In genomic region chr5:6495433-6496206, GRCh38 we compare ENCODE assay signal across 38 cellular contexts. TPM values are rescaled to one million over a fixed set of nuclear protein-coding genes. Genes with fewer than 3 reads are reported as not detected.
DNase-seq lines count a peak whose midpoint lies in the region; ATAC-seq, FAIRE-seq and TF ChIP-seq lines count a peak whose summit lies in the region.
"Had no signal": no experiment of that assay in that cellular context is flagged by ENCODE, and none has a peak within 500 bp of the region (broad histone marks: within the 10 kb centered on the region; RNA-seq: fewer than 3 reads in every experiment).

No MANE protein-coding gene starts in this region.

- no peaks in the 10 kb centered on the region for H4K20me1 ChIP-seq in PC-3 (ENCODE audit: low read length)
- H4K20me1 ChIP-seq in HepG2 (ENCODE audit: insufficient read depth, low read length), result no peaks in the 10 kb centered on the region

- peak; percentile 42; the same call in 1 of the 2 replicates for ATAC-seq in PC-3
- peak; percentile 87 for ATAC-seq in HepG2
- ATAC-seq in GM18517 (IDR thresholded peaks at IDR 0.05; ENCODE audit: unreplicated experiment), result no peak
- no peak for ATAC-seq in GM19328 (IDR thresholded peaks at IDR 0.05; ENCODE audit: unreplicated experiment)
- ATAC-seq: Right ventricle myocardium inferior had no signal

- H3F3A ChIP-seq in PC-3 (ENCODE audit: low read length, unreplicated experiment), result no peaks in the 10 kb centered on the region

- POLR2A ChIA-PET in PC-3 (lab: Charles Lee; ENCODE audit: unreplicated experiment), result no interaction called here
- POLR2A ChIA-PET in HepG2 (lab: Yijun Ruan, JAX), result no interaction called here

- DNase-seq in SHP77 treated with DMSO at 0.1 percent for 48 hours (lab: John Stamatoyannopoulos, UW) (peak; percentile 20), SHP77 (lab: John Stamatoyannopoulos, UW) (no peak), LNCaP clone FGC (ENCODE audit: low read depth) (peak; percentile 30), PC-3 (peak; percentile 54), HepG2 (ENCODE audit: low spot score) (peak; percentile 68)
- DNase-seq in stimulated activated naive CD4-positive, alpha-beta T cell (lab: John Stamatoyannopoulos, UW), result no peak
- DNase-seq: 8988T; activated CD4-positive, alpha-beta T cell treated with anti-CD3 and anti-CD28 coated beads for 4 hours; activated gamma-delta T cell; activated naive CD8-positive, alpha-beta T cell treated with anti-CD3 and anti-CD28 coated beads, Interleukin-2, amount 10 ng/mL, durations not matched to agents 7 days and 5 days; aorta; DMS79 treated with DMSO at 0.1 percent for 48 hours; effector CD8-positive, alpha-beta T cell; GDM1; H7; hippocampal formation; KBM-7; mesenchymal stem cell; MG63; NCI-H1436 treated with DMSO at 0.1 percent for 48 hours; NCI-H510A; NK-92 treated with Interleukin-12 subunit alpha and Interleukin-12 subunit beta, amount 100 ng/mL, for 24 hours; PC-9; retina; stimulated activated naive CD4-positive, alpha-beta T cell treated with Interleukin-2 at 50 U/mL for 16 hours; T1000; testis; uterus; WERI-Rb-1 had no signal

- TF ChIP-seq POLR2A in HepG2 (IDR thresholded peaks at IDR 0.05; ENCODE audit: insufficient read depth in 1 of 2, low read depth in 2 of 2, low read length in 2 of 2), result no peak

- no peaks in the 10 kb centered on the region for H3K9me3 ChIP-seq in PC-3 (ENCODE audit: low read length)
- no peaks in the 10 kb centered on the region for H3K9me3 ChIP-seq in HepG2 (ENCODE audit: low read length)
- H3K9me3 ChIP-seq: MG63, testis, uterus had no signal

- H3K9me2 ChIP-seq in PC-3 (replicated peaks; ENCODE audit: low read length), result no peaks in the 10 kb centered on the region

- no peak overlapping the region for H3K4me2 ChIP-seq in PC-3 (ENCODE audit: low read length)
- no peak overlapping the region for H3K4me2 ChIP-seq in HepG2 (ENCODE audit: low read depth, low read length)
- H3K4me2 ChIP-seq: PC-9, smooth muscle cell had no signal

- H3K4me1 ChIP-seq in PC-3 (ENCODE audit: insufficient read depth, low read length) (peaks cover 36% of the 10 kb centered on the region), HepG2 (ENCODE audit: insufficient read depth, low read length) (peaks cover 23% of the 10 kb centered on the region)
- H3K4me1 ChIP-seq: parathyroid adenoma, testis, uterus had no signal

- intact Hi-C loops in PC-3 (cut with micrococcal nuclease) (no loop called here), HepG2 (cut with micrococcal nuclease; ENCODE audit: unreplicated experiment) (no loop called here)

- TF ChIP-seq EP300 in HepG2 (IDR thresholded peaks at IDR 0.05; ENCODE audit: low read depth in 2 of 2, low read length in 2 of 2) (0 out of 4 replicates have a peak, but pooled peaks of 1 of the 2 experiments have one; percentile 39), HepG2 (CRISPR knock-in tag; IDR thresholded peaks at IDR 0.05; ENCODE audit: borderline replicate concordance) (no peak)

- H3K79me2 ChIP-seq in PC-3 (ENCODE audit: low read length), result no peaks in the 10 kb centered on the region
- no peaks in the 10 kb centered on the region for H3K79me2 ChIP-seq in HepG2 (ENCODE audit: insufficient read depth, low read length)
- H3K79me2 ChIP-seq: parathyroid adenoma had no signal

- TF ChIP-seq CTCF in LNCaP clone FGC (IDR thresholded peaks at IDR 0.05; ENCODE audit: control insufficient read depth, extremely low read depth, insufficient read depth), result no peak
- TF ChIP-seq CTCF in PC-3 (conservative IDR thresholded peaks at IDR 0.05; ENCODE audit: low read depth, low read length), result no peak
- TF ChIP-seq CTCF in HepG2 (CRISPR knock-in tag; IDR thresholded peaks at IDR 0.05), result peak; percentile 33; the same call in 1 of the 2 replicates

- no peaks in the 10 kb centered on the region for H3K27me3 ChIP-seq in PC-3 (ENCODE audit: low read length)
- peaks cover 0 to 33% of the 10 kb centered on the region in 2 experiments; a peak in 2 of 5 replicates for H3K27me3 ChIP-seq in HepG2 (ENCODE audit: control insufficient read depth in 1 of 2, insufficient read depth in 2 of 2, low read length in 2 of 2)
- H3K27me3 ChIP-seq: MG63, testis, uterus had no signal

- no peak overlapping the region for H3K4me3 ChIP-seq in LNCaP clone FGC (ENCODE audit: low read depth, low read length)
- no peak overlapping the region for H3K4me3 ChIP-seq in PC-3 (ENCODE audit: low read length)
- H3K4me3 ChIP-seq in HepG2 (replicated peaks in 1 of 3; ENCODE audit: insufficient read depth in 1 of 3, low read depth in 2 of 3, low read length in 3 of 3), result no peak overlapping the region
- H3K4me3 ChIP-seq: MG63, PC-9, smooth muscle cell, testis, uterus had no signal

- 4% methylated on average over 5 of the region's 8 CpGs for WGBS in HepG2 (ENCODE audit: low lambda C conversion rate)

- H3K9ac ChIP-seq in PC-3 (ENCODE audit: low read length), result no peak overlapping the region
- H3K9ac ChIP-seq in HepG2 (ENCODE audit: insufficient read depth, low read depth, low read length), result no peak overlapping the region
- H3K9ac ChIP-seq: parathyroid adenoma had no signal

- in situ Hi-C loops in HepG2 (cut with HindIII; ENCODE audit: extremely low pct_ligation_motif_present, low pct_unique_long_range_greater_than_20kb), result no loop called here

- TF ChIP-seq RAD21 in HepG2 (CRISPR knock-in tag; IDR thresholded peaks at IDR 0.05), result no peak

- CTCF ChIA-PET in PC-3 (lab: Charles Lee) (no interaction called here), HepG2 (lab: Yijun Ruan, JAX; ENCODE audit: low intra/inter-chr PET ratio, low total read pairs) (no interaction called here)

- FAIRE-seq in HepG2 (lab: Jason Lieb, UNC), result peak; percentile 62
- FAIRE-seq: colon had no signal

- BruUV-seq in PC-3 (replicated peaks; lab: Mats Ljungman, UMichigan), result no TSS peak
- BruUV-seq in HepG2 (replicated peaks; lab: Mats Ljungman, UMichigan), result no TSS peak

- no peaks in the 10 kb centered on the region for H3K36me3 ChIP-seq in PC-3 (ENCODE audit: low read depth, low read length)
- no peaks in the 10 kb centered on the region for H3K36me3 ChIP-seq in HepG2 (replicated peaks in 1 of 2; ENCODE audit: control insufficient read depth in 1 of 2, insufficient read depth in 2 of 2, low read length in 2 of 2)
- H3K36me3 ChIP-seq: MG63, uterus, WERI-Rb-1 had no signal

- no peak overlapping the region for H3K27ac ChIP-seq in PC-3 (ENCODE audit: low read length)
- no peak overlapping the region for H3K27ac ChIP-seq in HepG2 (ENCODE audit: extremely low read length, insufficient read depth, low read length)
- H3K27ac ChIP-seq: epithelial cell of prostate, parathyroid adenoma, PC-9, testis, uterus, WERI-Rb-1 had no signal

- H2AFZ ChIP-seq in PC-3 (ENCODE audit: low read length) (no peak overlapping the region), HepG2 (ENCODE audit: low read length) (no peak overlapping the region)
- H2AFZ ChIP-seq: parathyroid adenoma, PC-9 had no signal

TF ChIP-seq in HepG2, 621 proteins besides CTCF, POLR2A, EP300 and RAD21 (continues in another document):
- TF ChIP-seq ZNF263 (CRISPR knock-in tag; IDR thresholded peaks at IDR 0.05), result peak; percentile 54; the same call in 1 of the 2 replicates
- TF ChIP-seq CREM (IDR thresholded peaks at IDR 0.05), result 0 out of 2 replicates have a peak, but pooled peaks have one; percentile 33
- TF ChIP-seq CREM (CRISPR knock-in tag; IDR thresholded peaks at IDR 0.05), result no peak
- no peak for TF ChIP-seq ZNF619 (CRISPR knock-in tag; IDR thresholded peaks at IDR 0.05)
- no peak for TF ChIP-seq ZNF225 (CRISPR knock-in tag; IDR thresholded peaks at IDR 0.05)
- no peak for TF ChIP-seq RORA (CRISPR knock-in tag; IDR thresholded peaks at IDR 0.05)
- TF ChIP-seq TFE3 (CRISPR knock-in tag; IDR thresholded peaks at IDR 0.05), result no peak

RNA-seq across cellular contexts. Expression of gene UBE2QL1, which starts 47.0 kb away (rescaled TPM):
- total RNA-seq in PC-3 (2014; rRNA removed) (7.4 and 8.8 TPM in 2 replicates), HepG2 (2016; rRNA removed; fragmentation: Illumina TruSeq; extraction: Trizol) (not detected in 2 replicates)
- not detected in 2 replicates for total RNA-seq in HepG2 (2016; cell fraction: cytosol; rRNA removed; fragmentation: Illumina TruSeq; extraction: Trizol; ENCODE audit: low read depth)
- total RNA-seq in HepG2 (2016; cell fraction: insoluble cytoplasmic fraction; rRNA removed; fragmentation: Illumina TruSeq; extraction: Trizol), result not detected in 2 replicates
- total RNA-seq in HepG2 (2016; cell fraction: membrane; rRNA removed; fragmentation: Illumina TruSeq; extraction: Trizol), result not detected in 2 replicates
- not detected in 2 replicates for total RNA-seq in HepG2 (2016; cell fraction: nucleus; rRNA removed; fragmentation: Illumina TruSeq; extraction: Trizol)
- polyA plus RNA-seq in HepG2 (2011; rRNA removed), result not detected in 2 replicates
- polyA plus RNA-seq in HepG2 (2011; cell fraction: cytosol; rRNA removed), result not detected in 2 replicates
- polyA plus RNA-seq in HepG2 (2011; cell fraction: nucleus; rRNA removed), result not detected in 2 replicates
- not detected in 2 replicates for polyA plus RNA-seq in HepG2 (2012)
- polyA plus RNA-seq in HepG2 (2016; cell fraction: cytosol; fragmentation: Illumina TruSeq; extraction: Trizol; ENCODE audit: low read depth), result not detected in 2 replicates
- not detected in 2 replicates for polyA plus RNA-seq in HepG2 (2016; cell fraction: insoluble cytoplasmic fraction; fragmentation: Illumina TruSeq; extraction: Trizol; ENCODE audit: low read depth)
- polyA plus RNA-seq in HepG2 (2016; cell fraction: membrane; fragmentation: Illumina TruSeq; extraction: Trizol; ENCODE audit: low read depth), result not detected in 2 replicates
- not detected in 2 replicates for polyA plus RNA-seq in HepG2 (2016; cell fraction: nucleus; fragmentation: Illumina TruSeq; extraction: Trizol; ENCODE audit: insufficient read depth, low read depth)
- not detected in 2 replicates for polyA minus RNA-seq in HepG2 (2011; rRNA and poly(A)+ RNA removed; ENCODE audit: low replicate concordance)
- polyA minus RNA-seq in HepG2 (2011; cell fraction: cytosol; rRNA and poly(A)+ RNA removed), result not detected in 2 replicates
- not detected in 2 replicates for polyA minus RNA-seq in HepG2 (2011; cell fraction: nucleus; rRNA and poly(A)+ RNA removed)
- total RNA-seq: activated CD8-positive, alpha-beta memory T cell treated with anti-CD3 and anti-CD28 coated beads for 36 hours; activated naive CD8-positive, alpha-beta T cell treated with anti-CD3 and anti-CD28 coated beads, Interleukin-2, amount 10 ng/mL, durations not matched to agents 7 days and 5 days; HT1080; PC-9 had no signal

Comparison
In these comparisons a context has a peak if more than half of its experiments do, and no peak if none do; other contexts are left out.
1. DNase-seq: peak in SHP77 treated with DMSO at 0.1 percent for 48 hours (single experiment), LNCaP clone FGC (single experiment), PC-3 (single experiment) and HepG2 (single experiment); none in SHP77 (0 of 2) and stimulated activated naive CD4-positive, alpha-beta T cell (0 of 6).
2. ATAC-seq: peak in PC-3 (single experiment) and HepG2 (single experiment); none in GM18517 (single experiment) and GM19328 (single experiment).